ENCODE assay signal across 8 cellular contexts in genomic region chr5:157820593-157821252, GRCh38. TPM values are rescaled to one million over a fixed set of nuclear protein-coding genes. Genes with fewer than 3 reads are reported as not detected.
A peak's percentile ranks its signal among the peaks of the same experiment; 100 is the strongest.
DNase-seq lines count a peak whose midpoint lies in the region; TF ChIP-seq lines count a peak whose summit lies in the region.

No MANE protein-coding gene starts in this region.

- H3K27me3 Mint-ChIP-seq in activated naive CD8-positive, alpha-beta T cell treated with anti-CD3 and anti-CD28 coated beads for 36 hours = no peaks in the 10 kb centered on the region

- peak; percentile 10 for DNase-seq in NCI-H1105 treated with DMSO at 0.1 percent for 48 hours (lab: John Stamatoyannopoulos, UW)
- DNase-seq in NCI-H1105 (lab: John Stamatoyannopoulos, UW) = no peak
- peak; percentile 13 for DNase-seq in HuH-7 (ENCODE audit: low spot score)
- DNase-seq in fibroblast of villous mesenchyme (ENCODE audit: low read depth) = peak; percentile 61
- peak; percentile 64 for DNase-seq in renal cortical epithelial cell (ENCODE audit: low read depth)
- no peak for DNase-seq in activated naive CD8-positive, alpha-beta T cell treated with anti-CD3 and anti-CD28 coated beads for 36 hours
- no peak for DNase-seq in stimulated activated CD4-positive, alpha-beta T cell treated with anti-CD3 and anti-CD28 coated beads, Interleukin-2, amount 100 ng/mL, for 48 hours

- H3K9ac ChIP-seq in SU-DHL-6 (ENCODE audit: low read length) = no peak overlapping the region

- peaks cover 20% of the 10 kb centered on the region for H3K36me3 Mint-ChIP-seq in activated naive CD8-positive, alpha-beta T cell treated with anti-CD3 and anti-CD28 coated beads for 36 hours

- H3K4me3 Mint-ChIP-seq in activated naive CD8-positive, alpha-beta T cell treated with anti-CD3 and anti-CD28 coated beads for 36 hours = no peak overlapping the region

- no peaks in the 10 kb centered on the region for H3K9me2 ChIP-seq in SU-DHL-6 (replicated peaks; ENCODE audit: insufficient read depth, low read length)

- H3K27ac Mint-ChIP-seq in activated naive CD8-positive, alpha-beta T cell treated with anti-CD3 and anti-CD28 coated beads for 36 hours = no peak overlapping the region

- H4K20me1 ChIP-seq in SU-DHL-6 (ENCODE audit: low read depth, low read length) = 0 out of 2 replicates have a peak, but pooled peaks cover 9% of the 10 kb centered on the region

- no peaks in the 10 kb centered on the region for H3K9me3 ChIP-seq in SU-DHL-6 (ENCODE audit: insufficient read depth, low read length)

- H3K79me2 ChIP-seq in SU-DHL-6 (ENCODE audit: insufficient read depth, low read length) = peaks cover 82% of the 10 kb centered on the region

- peak overlapping the region; percentile 15; the same call in 1 of the 2 replicates for H3K27ac ChIP-seq in SU-DHL-6 (ENCODE audit: low read depth, low read length)

- H3K4me2 ChIP-seq in SU-DHL-6 (ENCODE audit: low read depth, low read length, poor library complexity, severe bottlenecking) = no peak overlapping the region

- H3K27me3 ChIP-seq in SU-DHL-6 (ENCODE audit: low read length) = no peaks in the 10 kb centered on the region

- peaks cover 44% of the 10 kb centered on the region for H3K4me1 Mint-ChIP-seq in activated naive CD8-positive, alpha-beta T cell treated with anti-CD3 and anti-CD28 coated beads for 36 hours

- peaks cover 22% of the 10 kb centered on the region for H3F3A ChIP-seq in SU-DHL-6 (ENCODE audit: insufficient read depth)

- no peak overlapping the region for H2AFZ ChIP-seq in SU-DHL-6 (ENCODE audit: low read depth, low read length, severe bottlenecking)

- H3K36me3 ChIP-seq in SU-DHL-6 (ENCODE audit: low read length) = peaks cover 16% of the 10 kb centered on the region; the same call in 1 of the 2 replicates

- peaks cover 11% of the 10 kb centered on the region for H3K9me3 Mint-ChIP-seq in activated naive CD8-positive, alpha-beta T cell treated with anti-CD3 and anti-CD28 coated beads for 36 hours

- H3K4me3 ChIP-seq in SU-DHL-6 (ENCODE audit: insufficient read depth, low read length, poor library complexity, severe bottlenecking) (no peak overlapping the region), fibroblast of villous mesenchyme (ENCODE audit: low read depth, low read length) (no peak overlapping the region)

- TF ChIP-seq CTCF in SU-DHL-6 (IDR thresholded peaks at IDR 0.05; ENCODE audit: insufficient read depth, low read length, poor library complexity, severe bottlenecking) (peak; percentile 51), fibroblast of villous mesenchyme (IDR thresholded peaks at IDR 0.05; ENCODE audit: insufficient read depth, low read depth, low read length) (peak; percentile 59)

RNA-seq across cellular contexts. Expression of gene CLINT1, which starts 38.2 kb away (rescaled TPM):
- total RNA-seq in fibroblast of villous mesenchyme (87.0 and 118 TPM in 2 replicates), renal cortical epithelial cell (82.1 and 176 TPM in 2 replicates)
- total RNA-seq in activated naive CD8-positive, alpha-beta T cell treated with anti-CD3 and anti-CD28 coated beads for 36 hours = 10 to 100 TPM; 80.7 to 83.9 TPM

Comparison
In these comparisons a context has a peak if more than half of its experiments do, and no peak if none do; other contexts are left out.
1. DNase-seq: peak in NCI-H1105 treated with DMSO at 0.1 percent for 48 hours (single experiment), HuH-7 (single experiment), fibroblast of villous mesenchyme (single experiment) and renal cortical epithelial cell (single experiment); none in NCI-H1105 (single experiment), activated naive CD8-positive, alpha-beta T cell treated with anti-CD3 and anti-CD28 coated beads for 36 hours (single experiment) and stimulated activated CD4-positive, alpha-beta T cell treated with anti-CD3 and anti-CD28 coated beads, Interleukin-2, amount 100 ng/mL, for 48 hours (0 of 2).